Comparison of ENCODE assay signal across 19 cellular contexts in genomic region chr5:166823360-166823759, GRCh38.
A peak's percentile ranks its signal among the peaks of the same experiment; 100 is the strongest.
DNase-seq lines count a peak whose midpoint lies in the region; ATAC-seq, FAIRE-seq and TF ChIP-seq lines count a peak whose summit lies in the region.
"Had no signal": no experiment of that assay in that cellular context is flagged by ENCODE, and none has a peak within 500 bp of the region (broad histone marks: within the 10 kb centered on the region; RNA-seq: fewer than 3 reads in every experiment).

No MANE protein-coding gene starts in this region.

- H3K4me1 ChIP-seq in liver (ENCODE audit: control insufficient read depth in 4 of 4, insufficient read depth in 4 of 4, low read length in 3 of 4) (no peaks in the 10 kb centered on the region), HepG2 (ENCODE audit: insufficient read depth, low read length) (no peaks in the 10 kb centered on the region)
- H3K4me1 ChIP-seq: A549; BLaER1 treated with 17β-estradiol and CSF1 and Interleukin-3, amounts not matched to agents 10 nM and 100 nM had no signal

- CTCF ChIA-PET in HepG2 (lab: Yijun Ruan, JAX; ENCODE audit: low intra/inter-chr PET ratio, low total read pairs), result no interaction called here

- no peak for TF ChIP-seq EP300 in HepG2 (IDR thresholded peaks at IDR 0.05; ENCODE audit: low read depth in 2 of 2, low read length in 2 of 2)
- no peak for TF ChIP-seq EP300 in HepG2 (CRISPR knock-in tag; IDR thresholded peaks at IDR 0.05; ENCODE audit: borderline replicate concordance)

- intact Hi-C loops in HepG2 (cut with micrococcal nuclease; ENCODE audit: unreplicated experiment), result no loop called here

- no peak for ATAC-seq in HepG2
- ATAC-seq in left lobe of liver, result peak; percentile 67
- ATAC-seq: A549; CD8-positive, alpha-beta T cell had no signal

- H3K27ac ChIP-seq in liver (ENCODE audit: low read depth in 1 of 2, low read length in 2 of 2) (no peak overlapping the region), HepG2 (ENCODE audit: extremely low read length, insufficient read depth, low read length) (no peak overlapping the region)
- H3K27ac ChIP-seq: 22Rv1; A549; BLaER1 treated with 17β-estradiol and CSF1 and Interleukin-3, amounts not matched to agents 10 nM and 100 nM; C4-2B had no signal

- H3K27me3 ChIP-seq in liver (ENCODE audit: control insufficient read depth in 4 of 4, insufficient read depth in 4 of 4, low read length in 3 of 4), result no peaks in the 10 kb centered on the region
- no peaks in the 10 kb centered on the region for H3K27me3 ChIP-seq in HepG2 (ENCODE audit: control insufficient read depth in 1 of 2, insufficient read depth in 2 of 2, low read length in 2 of 2)
- H3K27me3 ChIP-seq: BLaER1 treated with 17β-estradiol and CSF1 and Interleukin-3, amounts not matched to agents 10 nM and 100 nM had no signal

- no peak for TF ChIP-seq RAD21 in liver (IDR thresholded peaks at IDR 0.05)
- no peak for TF ChIP-seq RAD21 in HepG2 (CRISPR knock-in tag; IDR thresholded peaks at IDR 0.05)

- no peaks in the 10 kb centered on the region for H3K36me3 ChIP-seq in liver (ENCODE audit: control insufficient read depth in 4 of 4, insufficient read depth in 3 of 4, low read depth in 1 of 4, low read length in 3 of 4)
- H3K36me3 ChIP-seq in HepG2 (replicated peaks in 1 of 2; ENCODE audit: control insufficient read depth in 1 of 2, insufficient read depth in 2 of 2, low read length in 2 of 2), result no peaks in the 10 kb centered on the region
- H3K36me3 ChIP-seq: BLaER1 treated with 17β-estradiol and CSF1 and Interleukin-3, amounts not matched to agents 10 nM and 100 nM had no signal

- BruUV-seq in HepG2 (replicated peaks; lab: Mats Ljungman, UMichigan), result no TSS peak

- H3K9me3 ChIP-seq in liver (ENCODE audit: control insufficient read depth in 4 of 4, low read length in 3 of 4) (no peaks in the 10 kb centered on the region), HepG2 (ENCODE audit: low read length) (peaks cover 76% of the 10 kb centered on the region)
- H3K9me3 ChIP-seq: A549; BLaER1 treated with 17β-estradiol and CSF1 and Interleukin-3, amounts not matched to agents 10 nM and 100 nM had no signal

- TF ChIP-seq CTCF in liver (IDR thresholded peaks at IDR 0.05; ENCODE audit: low read depth, low read length, missing input control) (no peak), HepG2 (CRISPR knock-in tag; IDR thresholded peaks at IDR 0.05) (no peak)

- in situ Hi-C loops in HepG2 (cut with HindIII; ENCODE audit: extremely low pct_ligation_motif_present, low pct_unique_long_range_greater_than_20kb), result no loop called here

- POLR2A ChIA-PET in HepG2 (lab: Yijun Ruan, JAX), result no interaction called here

- H4K20me1 ChIP-seq in HepG2 (ENCODE audit: insufficient read depth, low read length), result no peaks in the 10 kb centered on the region
- H4K20me1 ChIP-seq: BLaER1 treated with 17β-estradiol and CSF1 and Interleukin-3, amounts not matched to agents 10 nM and 100 nM had no signal

- DNase-seq in HepG2 (ENCODE audit: low spot score), result no peak
- DNase-seq in HuH-7 (ENCODE audit: low spot score), result peak; percentile 40
- DNase-seq in left lobe of liver (ENCODE audit: low spot score), result no peak
- DNase-seq in cerebellar nuclear complex (lab: John Stamatoyannopoulos, UW), result no peak
- no peak for DNase-seq in NCI-H774 (lab: John Stamatoyannopoulos, UW)
- DNase-seq: AML-193; CD4-positive, alpha-beta T cell; CD8-positive, alpha-beta T cell; DMS79 treated with DMSO at 0.1 percent for 48 hours; GF-D8 had no signal

- H3K4me3 ChIP-seq in liver (ENCODE audit: low read depth in 1 of 3, low read length in 3 of 3), result no peak overlapping the region
- H3K4me3 ChIP-seq in HepG2 (replicated peaks in 1 of 3; ENCODE audit: insufficient read depth in 1 of 3, low read depth in 2 of 3, low read length in 3 of 3), result no peak overlapping the region
- H3K4me3 ChIP-seq: A549; BLaER1 treated with 17β-estradiol and CSF1 and Interleukin-3, amounts not matched to agents 10 nM and 100 nM had no signal

- H3K79me2 ChIP-seq in HepG2 (ENCODE audit: insufficient read depth, low read length), result no peaks in the 10 kb centered on the region

- WGBS in liver, result 31% methylated on average over 1 of the region's 1 CpG
- WGBS in HepG2 (ENCODE audit: low lambda C conversion rate), result 0% methylated on average over 1 of the region's 1 CpG

- no peak overlapping the region for H3K4me2 ChIP-seq in HepG2 (ENCODE audit: low read depth, low read length)
- H3K4me2 ChIP-seq: A549; BLaER1 treated with 17β-estradiol and CSF1 and Interleukin-3, amounts not matched to agents 10 nM and 100 nM had no signal

- no peak for TF ChIP-seq POLR2A in HepG2 (IDR thresholded peaks at IDR 0.05; ENCODE audit: insufficient read depth in 1 of 2, low read depth in 2 of 2, low read length in 2 of 2)

- H2AFZ ChIP-seq in HepG2 (ENCODE audit: low read length), result no peak overlapping the region

- H3K9ac ChIP-seq in liver (ENCODE audit: low read depth in 1 of 2, low read length in 2 of 2) (no peak overlapping the region), HepG2 (ENCODE audit: insufficient read depth, low read depth, low read length) (no peak overlapping the region)
- H3K9ac ChIP-seq: BLaER1 treated with 17β-estradiol and CSF1 and Interleukin-3, amounts not matched to agents 10 nM and 100 nM had no signal

- FAIRE-seq in HepG2 (lab: Jason Lieb, UNC), result no peak
- FAIRE-seq: A549, D721Med, G401.6, GM12891, GM19239 had no signal

TF ChIP-seq in liver, 16 proteins besides CTCF, POLR2A, EP300 and RAD21:
- TF ChIP-seq EGR1 (IDR thresholded peaks at IDR 0.05; ENCODE audit: low read depth in 2 of 2) (no peak), RXRA (IDR thresholded peaks at IDR 0.05) (no peak), FOXA2 (IDR thresholded peaks at IDR 0.05) (no peak), HNF4A (conservative IDR thresholded peaks at IDR 0.05) (peak; percentile 45 to 51), ATF3 (IDR thresholded peaks at IDR 0.05) (no peak), TAF1 (conservative IDR thresholded peaks at IDR 0.05) (no peak)

TF ChIP-seq in HepG2, 621 proteins besides CTCF, POLR2A, EP300 and RAD21:
- no peak for TF ChIP-seq TGIF2 (CRISPR knock-in tag; IDR thresholded peaks at IDR 0.05)
- no peak for TF ChIP-seq CHD2 (IDR thresholded peaks at IDR 0.05; ENCODE audit: low read depth, low read length)
TF ChIP-seq in HepG2: peak in this region for 0.
